15 cellular contexts compared by ENCODE assay signal in genomic region chr4:1232661-1233621, GRCh38. TPM values are rescaled to one million over a fixed set of nuclear protein-coding genes. Genes with fewer than 3 reads are reported as not detected.
DNase-seq lines count a peak whose midpoint lies in the region; ATAC-seq and TF ChIP-seq lines count a peak whose summit lies in the region.
"Had no signal": no experiment of that assay in that cellular context is flagged by ENCODE, and none has a peak within 500 bp of the region (broad histone marks: within the 10 kb centered on the region; RNA-seq: fewer than 3 reads in every experiment).

No MANE protein-coding gene starts in this region.

- H3K27ac ChIP-seq in A673 (ENCODE audit: low read depth, low read length, poor library complexity, severe bottlenecking) (no peak overlapping the region), gastroesophageal sphincter (peak overlapping the region in 3 of 4 donors; percentile 53 to 59 (median 54)), neural progenitor cell (no peak overlapping the region)
- H3K27ac ChIP-seq: KMS-11 had no signal

- H3K27ac Mint-ChIP-seq in neural progenitor cell: peak overlapping the region; percentile 86
- H3K27ac Mint-ChIP-seq: T-cell had no signal

- 56 to 62% methylated on average over 11 to 12 of the region's 32 CpGs for WGBS in gastroesophageal sphincter (ENCODE audit: low coverage in 1 of 2), 2 donors

- H3K4me3 Mint-ChIP-seq in neural progenitor cell: peak overlapping the region; percentile 55
- H3K4me3 Mint-ChIP-seq: T-cell had no signal

- H3K9me3 ChIP-seq in A673 (ENCODE audit: low read depth, low read length, poor library complexity, severe bottlenecking) (no peaks in the 10 kb centered on the region), gastroesophageal sphincter (no peaks in the 10 kb centered on the region), neural progenitor cell (ENCODE audit: low read depth) (no peaks in the 10 kb centered on the region)
- H3K9me3 ChIP-seq: BE2C had no signal

- H3K4me3 ChIP-seq in A673 (ENCODE audit: low read depth, low read length, poor library complexity, severe bottlenecking) (no peak overlapping the region), gastroesophageal sphincter (no peak overlapping the region), neural progenitor cell (no peak overlapping the region)

- DNase-seq in A673 (ENCODE audit: low spot score) (peak; percentile 47), neural progenitor cell (ENCODE audit: low spot score) (peak; percentile 26), GDM1 (lab: John Stamatoyannopoulos, UW) (no peak), NCI-H69 (lab: John Stamatoyannopoulos, UW) (no peak)
- DNase-seq: activated CD8-positive, alpha-beta memory T cell treated with anti-CD3 and anti-CD28 coated beads, Interleukin-2, amount 50 U/mL, for 4 hours; BE2C; effector CD4-positive, alpha-beta T cell; NCI-H524; small intestine; T-cell had no signal

- intact Hi-C loops in A673 (cut with micrococcal nuclease; ENCODE audit: unreplicated experiment): no loop called here

- TF ChIP-seq CTCF in A673 (conservative IDR thresholded peaks at IDR 0.05; ENCODE audit: low read depth, low read length): no peak
- TF ChIP-seq CTCF in gastroesophageal sphincter (IDR thresholded peaks at IDR 0.05): no peak
- no peak for TF ChIP-seq CTCF in neural progenitor cell (IDR thresholded peaks at IDR 0.05)

- CTCF ChIA-PET in A673 (lab: Charles Lee): no interaction called here

- peaks cover 62% of the 10 kb centered on the region for H3K36me3 ChIP-seq in A673 (ENCODE audit: insufficient read depth, low read length, poor library complexity, severe bottlenecking)
- H3K36me3 ChIP-seq in gastroesophageal sphincter: peaks cover 0 to 100% of the 10 kb centered on the region in 2 donors
- H3K36me3 ChIP-seq in neural progenitor cell: no peaks in the 10 kb centered on the region

- peaks cover 16% of the 10 kb centered on the region for H3K36me3 Mint-ChIP-seq in neural progenitor cell

- H3K4me1 Mint-ChIP-seq in neural progenitor cell: peaks cover 28% of the 10 kb centered on the region

- peaks cover 2% of the 10 kb centered on the region for H3F3A ChIP-seq in neural progenitor cell (ENCODE audit: low read depth)

- H3K79me2 ChIP-seq in neural progenitor cell (ENCODE audit: low read depth): no peaks in the 10 kb centered on the region

- H4K20me1 ChIP-seq in neural progenitor cell (ENCODE audit: low read depth): peaks cover 35% of the 10 kb centered on the region

- no peak for TF ChIP-seq POLR2A in gastroesophageal sphincter (IDR thresholded peaks at IDR 0.05)

- no peak overlapping the region for H2AFZ ChIP-seq in neural progenitor cell (replicated peaks)

- H3K27me3 ChIP-seq in A673 (replicated peaks; ENCODE audit: insufficient read depth, low read depth, low read length, poor library complexity) (no peaks in the 10 kb centered on the region), gastroesophageal sphincter (no peaks in the 10 kb centered on the region), neural progenitor cell (no peaks in the 10 kb centered on the region)
- H3K27me3 ChIP-seq: BE2C had no signal

- BruUV-seq in A673 (replicated peaks; lab: Mats Ljungman, UMichigan): no TSS peak

- no peak overlapping the region for H3K4me2 ChIP-seq in neural progenitor cell
- H3K4me2 ChIP-seq: KMS-11 had no signal

- H3K9ac ChIP-seq in neural progenitor cell: no peak overlapping the region
- H3K9ac ChIP-seq: KMS-11 had no signal

- H3K4me1 ChIP-seq in A673 (ENCODE audit: insufficient read depth, low read length, poor library complexity, severe bottlenecking) (no peaks in the 10 kb centered on the region), gastroesophageal sphincter (peaks cover 0 to 40% (median 19%) of the 10 kb centered on the region in 3 donors), neural progenitor cell (no peaks in the 10 kb centered on the region)
- H3K4me1 ChIP-seq: BE2C had no signal

- no peaks in the 10 kb centered on the region for H3K9me3 Mint-ChIP-seq in neural progenitor cell
- H3K9me3 Mint-ChIP-seq: T-cell had no signal

- TF ChIP-seq EP300 in gastroesophageal sphincter (IDR thresholded peaks at IDR 0.05): no peak

- POLR2A ChIA-PET in A673 (lab: Charles Lee; ENCODE audit: low non-redundant PET): no interaction called here

- ATAC-seq in SK-N-SH treated with all-trans-retinoic acid at 6 μM for 48 hours: peak; percentile 22; the same call in 2 of the 3 replicates
- peak; percentile 52 for ATAC-seq in gastroesophageal sphincter
- no peak for ATAC-seq in HG03432 (IDR thresholded peaks at IDR 0.05; ENCODE audit: unreplicated experiment)
- no peak for ATAC-seq in GM19324 (IDR thresholded peaks at IDR 0.05; ENCODE audit: low FRiP score, unreplicated experiment)
- ATAC-seq: T-cell had no signal

- H3K27me3 Mint-ChIP-seq in neural progenitor cell (ENCODE audit: insufficient read depth, low read depth): peaks cover 5% of the 10 kb centered on the region
- H3K27me3 Mint-ChIP-seq: T-cell had no signal

TF ChIP-seq in SK-N-SH treated with all-trans-retinoic acid at 6 μM for 48 hours, 23 proteins besides CTCF, POLR2A, EP300 and RAD21:
- TF ChIP-seq TCF4 (CRISPR knock-in tag; IDR thresholded peaks at IDR 0.05; ENCODE audit: borderline replicate concordance): peak; percentile 70
- TF ChIP-seq POU6F1 (CRISPR knock-in tag; IDR thresholded peaks at IDR 0.05; ENCODE audit: borderline replicate concordance, low read depth): no peak

RNA-seq across cellular contexts. Expression of gene CTBP1, which starts 16.0 kb away (rescaled TPM):
- 187 and 196 TPM in 2 replicates for total RNA-seq in A673 (2021)
- 100 to 1,000 TPM; 126 to 271 (median 164) TPM for total RNA-seq in gastroesophageal sphincter
- total RNA-seq in neural progenitor cell (ENCODE audit: low replicate concordance): 171 and 243 TPM in 2 replicates

RNA-seq across cellular contexts. Expression of gene MAEA, which starts 56.8 kb away (rescaled TPM):
- total RNA-seq in A673 (2021): 85.9 and 87.0 TPM in 2 replicates
- total RNA-seq in gastroesophageal sphincter: 10 to 100 TPM; 47.2 to 62.1 (median 53.9) TPM
- total RNA-seq in neural progenitor cell (ENCODE audit: low replicate concordance): 38.2 and 68.6 TPM in 2 replicates

Comparison
In these comparisons a context has a peak if more than half of its experiments do, and no peak if none do; other contexts are left out.
1. DNase-seq: peak in A673 (single experiment) and neural progenitor cell (single experiment); none in GDM1 (single experiment) and NCI-H69 (single experiment).
2. H3K27ac ChIP-seq: peak in gastroesophageal sphincter (3 of 4); none in A673 (single experiment) and neural progenitor cell (single experiment).
3. ATAC-seq: peak in SK-N-SH treated with all-trans-retinoic acid at 6 μM for 48 hours (single experiment) and gastroesophageal sphincter (single experiment); none in HG03432 (single experiment) and GM19324 (single experiment).